ENCODE assay signal across 21 cellular contexts in the genomic region with DNA sequence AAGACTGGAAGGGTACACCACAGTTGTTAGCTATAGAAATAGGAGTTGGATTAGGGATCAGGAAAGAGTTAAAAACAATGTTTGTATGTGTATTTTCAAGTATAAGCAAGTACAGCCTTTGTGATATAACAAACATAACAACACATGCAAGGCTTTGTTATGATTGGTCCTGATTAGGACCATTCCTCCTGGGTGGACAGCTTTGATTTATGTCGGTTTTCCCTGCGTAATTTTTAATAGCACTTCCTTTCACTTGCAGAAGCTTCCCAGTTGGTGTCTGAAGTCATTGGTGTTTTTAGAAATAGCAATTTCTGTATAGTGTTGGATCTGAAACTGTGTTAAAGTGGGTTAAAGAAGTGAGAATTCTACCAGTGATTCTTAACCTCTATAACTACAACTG. TPM values are rescaled to one million over a fixed set of nuclear protein-coding genes. Genes with fewer than 3 reads are reported as not detected.
DNase-seq lines count a peak whose midpoint lies in the region; ATAC-seq, FAIRE-seq and TF ChIP-seq lines count a peak whose summit lies in the region.
"Had no signal": no experiment of that assay in that cellular context is flagged by ENCODE, and none has a peak within 500 bp of the region (broad histone marks: within the 10 kb centered on the region; RNA-seq: fewer than 3 reads in every experiment).

No MANE protein-coding gene starts in this region.

- TF ChIP-seq RAD21 in K562 (CRISPR knock-in tag; conservative IDR thresholded peaks at IDR 0.05 in 1 of 2, IDR thresholded peaks at IDR 0.05 in 1 of 2), result no peak

- H3K4me3 ChIP-seq in K562 (no peak overlapping the region), fibroblast of villous mesenchyme (ENCODE audit: low read depth, low read length) (no peak overlapping the region), coronary artery (no peak overlapping the region)
- H3K4me3 ChIP-seq: BLaER1 treated with 17β-estradiol and CSF1 and Interleukin-3, amounts not matched to agents 10 nM and 100 nM; Peyer's patch had no signal

- FAIRE-seq in K562 (lab: Jason Lieb, UNC), result no peak
- FAIRE-seq: GM18507, H1 had no signal

- no peaks in the 10 kb centered on the region for H4K20me1 ChIP-seq in K562 (replicated peaks; ENCODE audit: control insufficient read depth, insufficient read depth, low read length)

- H3K9ac ChIP-seq in K562 (ENCODE audit: insufficient read depth in 1 of 2, low read depth in 2 of 2, low read length in 2 of 2), result no peak overlapping the region
- H3K9ac ChIP-seq: BLaER1 treated with 17β-estradiol and CSF1 and Interleukin-3, amounts not matched to agents 10 nM and 100 nM had no signal

- CTCF ChIA-PET in HEK293T (lab: Yijun Ruan, JAX), result no interaction called here
- CTCF ChIA-PET in K562 (lab: Yijun Ruan, JAX; ENCODE audit: low intra/inter-chr PET ratio), result no interaction called here

- BruUV-seq in K562 (replicated peaks; lab: Mats Ljungman, UMichigan), result no TSS peak

- TF ChIP-seq EP300 in K562 (IDR thresholded peaks at IDR 0.05; ENCODE audit: low read length), result no peak

- H3K79me2 ChIP-seq in K562 (ENCODE audit: control insufficient read depth, insufficient read depth, low read length), result peaks cover 42% of the 10 kb centered on the region

- intact Hi-C loops in K562 (cut with micrococcal nuclease), result no loop called here
- intact Hi-C loops in posterior vena cava (cut with DNase I), result no loop called here

- in situ Hi-C loops in K562 (cut with MboI), result no loop called here

- POLR2A ChIA-PET in HEK293T (lab: Yijun Ruan, JAX), result no interaction called here
- POLR2A ChIA-PET in K562 (lab: Yijun Ruan, JAX), result interaction anchor here (0.6 to 1.1 kb wide), 2 partner anchors 9 to 708 kb away, joined by 3 to 4 read pairs; no protein-coding TSS in a partner anchor

- TF ChIP-seq CTCF in K562 (IDR thresholded peaks at IDR 0.05 in 2 of 3, conservative IDR thresholded peaks at IDR 0.05 in 1 of 3; ENCODE audit: insufficient read depth in 2 of 3, low read depth in 1 of 3, low read length in 3 of 3), result no peak
- no peak for TF ChIP-seq CTCF in fibroblast of villous mesenchyme (IDR thresholded peaks at IDR 0.05; ENCODE audit: insufficient read depth, low read depth, low read length)
- no peak for TF ChIP-seq CTCF in coronary artery (IDR thresholded peaks at IDR 0.05)

- no peak for DNase-seq in HEK293T (ENCODE audit: extremely low spot score)
- DNase-seq in K562 (ENCODE audit: extremely low read depth in 1 of 4, low spot score in 3 of 4), result no peak
- DNase-seq in fibroblast of villous mesenchyme (ENCODE audit: low read depth), result peak; percentile 78
- DNase-seq in coronary artery (ENCODE audit: low spot score), result no peak
- no peak for DNase-seq in NCI-H526 (lab: John Stamatoyannopoulos, UW)
- DNase-seq in posterior vena cava (ENCODE audit: low spot score), result no peak
- DNase-seq: ACHN; CD8-positive, alpha-beta T cell; NCI-H1092; NCI-H1436 treated with DMSO at 0.1 percent for 48 hours; NCI-H2029; NCI-H226; NCI-H510A treated with DMSO at 0.1 percent for 48 hours; NCI-H774; Peyer's patch had no signal

- ATAC-seq in K562 (no peak), HG03045 (IDR thresholded peaks at IDR 0.05; ENCODE audit: unreplicated experiment) (no peak)
- ATAC-seq: CD8-positive, alpha-beta T cell; HCT116; SK-N-SH treated with all-trans-retinoic acid at 6 μM for 48 hours had no signal

- 31% methylated on average over 2 of the region's 2 CpGs for WGBS in K562 (ENCODE audit: insufficient coverage, low coverage, missing lambda C conversion rate)

- H3K27me3 ChIP-seq in K562 (ENCODE audit: control insufficient read depth in 2 of 2, insufficient read depth in 2 of 2, low read length in 2 of 2), result no peaks in the 10 kb centered on the region
- H3K27me3 ChIP-seq: BLaER1 treated with 17β-estradiol and CSF1 and Interleukin-3, amounts not matched to agents 10 nM and 100 nM; Peyer's patch had no signal

- H3K27ac ChIP-seq in K562 (ENCODE audit: extremely low read depth, low read depth, low read length) (no peak overlapping the region), coronary artery (no peak overlapping the region)
- H3K27ac ChIP-seq: BLaER1 treated with 17β-estradiol and CSF1 and Interleukin-3, amounts not matched to agents 10 nM and 100 nM; Peyer's patch had no signal

- H2AFZ ChIP-seq in K562 (ENCODE audit: low read depth, low read length), result no peak overlapping the region

- no peak for TF ChIP-seq POLR2A in K562 (conservative IDR thresholded peaks at IDR 0.05)

- no peaks in the 10 kb centered on the region for H3K9me1 ChIP-seq in K562 (ENCODE audit: control insufficient read depth, insufficient read depth, low read length)

- H3K36me3 ChIP-seq in K562 (ENCODE audit: control insufficient read depth, insufficient read depth, low read length), result 0 out of 3 replicates have a peak, but pooled peaks cover 2% of the 10 kb centered on the region
- H3K36me3 ChIP-seq: Peyer's patch had no signal

- no peaks in the 10 kb centered on the region for H3K9me3 ChIP-seq in K562 (replicated peaks; ENCODE audit: control insufficient read depth, insufficient read depth, low read depth, low read length)
- H3K9me3 ChIP-seq: Peyer's patch had no signal

- no peaks in the 10 kb centered on the region for H3K4me1 ChIP-seq in K562 (replicated peaks in 1 of 2; ENCODE audit: control insufficient read depth in 2 of 2, insufficient read depth in 2 of 2, low read length in 2 of 2)
- H3K4me1 ChIP-seq: Peyer's patch had no signal

- no peak overlapping the region for H3K4me2 ChIP-seq in K562 (ENCODE audit: insufficient read depth, low read length)
- H3K4me2 ChIP-seq: BLaER1 treated with 17β-estradiol and CSF1 and Interleukin-3, amounts not matched to agents 10 nM and 100 nM had no signal

TF ChIP-seq in HEK293T, 16 proteins besides CTCF, POLR2A, EP300 and RAD21:
- no peak for TF ChIP-seq SP1 (IDR thresholded peaks at IDR 0.05)
- TF ChIP-seq, protein P1, sequence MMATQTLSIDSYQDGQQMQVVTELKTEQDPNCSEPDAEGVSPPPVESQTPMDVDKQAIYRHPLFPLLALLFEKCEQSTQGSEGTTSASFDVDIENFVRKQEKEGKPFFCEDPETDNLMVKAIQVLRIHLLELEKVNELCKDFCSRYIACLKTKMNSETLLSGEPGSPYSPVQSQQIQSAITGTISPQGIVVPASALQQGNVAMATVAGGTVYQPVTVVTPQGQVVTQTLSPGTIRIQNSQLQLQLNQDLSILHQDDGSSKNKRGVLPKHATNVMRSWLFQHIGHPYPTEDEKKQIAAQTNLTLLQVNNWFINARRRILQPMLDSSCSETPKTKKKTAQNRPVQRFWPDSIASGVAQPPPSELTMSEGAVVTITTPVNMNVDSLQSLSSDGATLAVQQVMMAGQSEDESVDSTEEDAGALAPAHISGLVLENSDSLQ (IDR thresholded peaks at IDR 0.05), result peak; percentile 58

TF ChIP-seq in K562, 482 proteins besides CTCF, POLR2A, EP300 and RAD21 (continues in another document):
- TF ChIP-seq ZNF707 (CRISPR knock-in tag; conservative IDR thresholded peaks at IDR 0.05) (no peak), FUS (optimal IDR thresholded peaks at IDR 0.05; ENCODE audit: low read depth, low read length) (no peak), SMARCC2 (IDR thresholded peaks at IDR 0.05; ENCODE audit: low read depth) (no peak), SREBF1 (IDR thresholded peaks at IDR 0.05; ENCODE audit: borderline replicate concordance, low read depth, low read length) (no peak), SIX5 (IDR thresholded peaks at IDR 0.05; ENCODE audit: borderline replicate concordance in 1 of 2, insufficient read depth in 1 of 2, low read depth in 1 of 2, low read length in 2 of 2) (no peak), MEIS2 (IDR thresholded peaks at IDR 0.05; ENCODE audit: partially characterized antibody) (peak; percentile 56), FOXJ2 (tag; IDR thresholded peaks at IDR 0.05) (no peak), FOXK2 (conservative IDR thresholded peaks at IDR 0.05 in 1 of 2, IDR thresholded peaks at IDR 0.05 in 1 of 2; ENCODE audit: low read depth in 2 of 2) (no peak), ESRRA (IDR thresholded peaks at IDR 0.05; ENCODE audit: borderline replicate concordance, low read depth) (no peak)
- TF ChIP-seq, protein P1 (IDR thresholded peaks at IDR 0.05), result peak; percentile 59

RNA-seq across cellular contexts. Expression of gene FNDC3A, which starts 10.0 kb away (rescaled TPM):
- 25.8 and 55.1 TPM in 2 replicates for total RNA-seq in K562 (2011; cell fraction: chromatin; rRNA removed; ENCODE audit: low replicate concordance)
- 9.5 and 12.5 TPM in 2 replicates for total RNA-seq in K562 (2011; cell fraction: nucleolus; rRNA removed)
- 21.5 and 32.2 TPM in 2 replicates for total RNA-seq in K562 (2011; cell fraction: nucleoplasm; rRNA removed)
- total RNA-seq in K562 (2014; rRNA removed), result 8.3 TPM in 2 replicates
- 17.0 and 19.1 TPM in 2 replicates for total RNA-seq in K562 (2014; rRNA removed; fragmentation: Illumina TruSeq; extraction: Trizol)
- total RNA-seq in K562 (2015; rRNA removed; fragmentation: Illumina TruSeq; extraction: Trizol), result 18.2 and 21.4 TPM in 2 replicates
- 13.5 TPM in 2 replicates for total RNA-seq in K562 (2021)
- 18.9 and 22.0 TPM in 2 replicates for polyA plus RNA-seq in K562 (2011; rRNA removed)
- polyA plus RNA-seq in K562 (2011; cell fraction: cytosol; rRNA removed), result 7.2 and 12.3 TPM in 2 replicates
- 17.2 and 24.4 TPM in 2 replicates for polyA plus RNA-seq in K562 (2011; cell fraction: nucleus; rRNA removed)
- polyA plus RNA-seq in K562 (2012), result 9.7 and 17.6 TPM in 2 replicates
- polyA plus RNA-seq in K562 (2014; fragmentation: Illumina TruSeq; extraction: Trizol), result 12.6 and 16.7 TPM in 2 replicates
- 1 to 10 TPM; 4.1 to 5.9 TPM for polyA plus RNA-seq in K562 (2014; fragmentation: Nextera tagmentation; extraction: Ambion mirVana)
- polyA plus RNA-seq in K562 (2014; rRNA removed), result 10.4 and 11.2 TPM in 2 replicates
- polyA minus RNA-seq in K562 (2011; rRNA and poly(A)+ RNA removed), result 44.8 and 45.6 TPM in 2 replicates
- polyA minus RNA-seq in K562 (2011; cell fraction: cytosol; rRNA and poly(A)+ RNA removed), result 9.2 and 11.3 TPM in 2 replicates
- polyA minus RNA-seq in K562 (2011; cell fraction: nucleus; rRNA and poly(A)+ RNA removed), result 15.2 and 27.9 TPM in 2 replicates
- 73.4 and 122 TPM in 2 replicates for total RNA-seq in fibroblast of villous mesenchyme
- total RNA-seq in posterior vena cava, result 10 to 100 TPM; 49.0 to 52.1 TPM
